In genomic region chr4:128831526-128832252, GRCh38 we compare ENCODE assay signal across 10 cellular contexts. TPM values are rescaled to one million over a fixed set of nuclear protein-coding genes. Genes with fewer than 3 reads are reported as not detected.
DNase-seq lines count a peak whose midpoint lies in the region; ATAC-seq, FAIRE-seq and TF ChIP-seq lines count a peak whose summit lies in the region.
"Had no signal": no experiment of that assay in that cellular context is flagged by ENCODE, and none has a peak within 500 bp of the region (broad histone marks: within the 10 kb centered on the region; RNA-seq: fewer than 3 reads in every experiment).

No MANE protein-coding gene starts in this region.

- intact Hi-C loops in activated CD8-positive, alpha-beta T cell treated with anti-CD3 and anti-CD28 coated beads for 36 hours (cut with micrococcal nuclease) = no loop called here
- intact Hi-C loops in K562 (cut with micrococcal nuclease) = no loop called here

- WGBS in K562 (ENCODE audit: insufficient coverage, low coverage, missing lambda C conversion rate) = 88% methylated on average over 9 of the region's 9 CpGs

- H3K79me2 ChIP-seq in K562 (ENCODE audit: control insufficient read depth, insufficient read depth, low read length) = peaks cover 83% of the 10 kb centered on the region

- TF ChIP-seq EP300 in K562 (IDR thresholded peaks at IDR 0.05; ENCODE audit: low read length) = no peak

- peaks cover 23% of the 10 kb centered on the region for H4K20me1 ChIP-seq in K562 (replicated peaks; ENCODE audit: control insufficient read depth, insufficient read depth, low read length)

- no peak overlapping the region for H3K9ac ChIP-seq in K562 (ENCODE audit: insufficient read depth in 1 of 2, low read depth in 2 of 2, low read length in 2 of 2)
- H3K9ac ChIP-seq: BLaER1 treated with 17β-estradiol and CSF1 and Interleukin-3, amounts not matched to agents 10 nM and 100 nM had no signal

- no peak overlapping the region for H3K4me2 ChIP-seq in K562 (ENCODE audit: insufficient read depth, low read length)

- H3K9me1 ChIP-seq in K562 (ENCODE audit: control insufficient read depth, insufficient read depth, low read length) = no peaks in the 10 kb centered on the region

- in situ Hi-C loops in K562 (cut with MboI) = no loop called here

- H3K27ac Mint-ChIP-seq in activated CD8-positive, alpha-beta T cell treated with anti-CD3 and anti-CD28 coated beads for 36 hours = peak overlapping the region; percentile 70
- H3K27ac Mint-ChIP-seq in activated CD8-positive, alpha-beta T cell treated with anti-CD3 and anti-CD28 coated beads, Interleukin-2, amount 10 ng/mL, durations not matched to agents 7 days and 5 days = no peak overlapping the region

- H3K36me3 ChIP-seq in K562 (ENCODE audit: control insufficient read depth, insufficient read depth, low read length) (peaks cover 64% of the 10 kb centered on the region), SJCRH30 (peaks cover 18% of the 10 kb centered on the region)
- H3K36me3 ChIP-seq: ovary had no signal

- no peak overlapping the region for H3K4me3 Mint-ChIP-seq in activated CD8-positive, alpha-beta T cell treated with anti-CD3 and anti-CD28 coated beads for 36 hours
- no peak overlapping the region for H3K4me3 Mint-ChIP-seq in activated CD8-positive, alpha-beta T cell treated with anti-CD3 and anti-CD28 coated beads, Interleukin-2, amount 10 ng/mL, durations not matched to agents 7 days and 5 days

- peaks cover 0 to 17% of the 10 kb centered on the region in 2 experiments; a peak in 2 of 5 replicates for H3K4me1 ChIP-seq in K562 (replicated peaks in 1 of 2; ENCODE audit: control insufficient read depth in 2 of 2, insufficient read depth in 2 of 2, low read length in 2 of 2)
- H3K4me1 ChIP-seq in SJCRH30 = peaks cover 3% of the 10 kb centered on the region; the same call in 1 of the 2 replicates

- peaks cover 48% of the 10 kb centered on the region for H3K36me3 Mint-ChIP-seq in activated CD8-positive, alpha-beta T cell treated with anti-CD3 and anti-CD28 coated beads for 36 hours (ENCODE audit: low read depth)
- peaks cover 40% of the 10 kb centered on the region for H3K36me3 Mint-ChIP-seq in activated CD8-positive, alpha-beta T cell treated with anti-CD3 and anti-CD28 coated beads, Interleukin-2, amount 10 ng/mL, durations not matched to agents 7 days and 5 days (ENCODE audit: low read depth)

- no TSS peak for BruUV-seq in K562 (replicated peaks; lab: Mats Ljungman, UMichigan)

- H3K27ac ChIP-seq in K562 (ENCODE audit: extremely low read depth, low read depth, low read length) (peak overlapping the region; percentile 19; the same call in 1 of the 3 replicates), SJCRH30 (no peak overlapping the region)

- H3K27me3 ChIP-seq in K562 (ENCODE audit: control insufficient read depth in 2 of 2, insufficient read depth in 2 of 2, low read length in 2 of 2) (no peaks in the 10 kb centered on the region), SJCRH30 (no peaks in the 10 kb centered on the region)
- H3K27me3 ChIP-seq: BLaER1 treated with 17β-estradiol and CSF1 and Interleukin-3, amounts not matched to agents 10 nM and 100 nM; ovary had no signal

- TF ChIP-seq POLR2A in K562 (conservative IDR thresholded peaks at IDR 0.05) = no peak

- ATAC-seq in activated CD8-positive, alpha-beta T cell treated with anti-CD3 and anti-CD28 coated beads for 36 hours = no peak
- ATAC-seq in activated CD8-positive, alpha-beta T cell treated with anti-CD3 and anti-CD28 coated beads, Interleukin-2, amount 10 ng/mL, durations not matched to agents 7 days and 5 days = no peak
- ATAC-seq in HG03558 (IDR thresholded peaks at IDR 0.05; ENCODE audit: extremely low read depth, unreplicated experiment) (peak; percentile 32), K562 (no peak), HG03025 (IDR thresholded peaks at IDR 0.05; ENCODE audit: low FRiP score, unreplicated experiment) (no peak)

- no peak overlapping the region for H2AFZ ChIP-seq in K562 (ENCODE audit: low read depth, low read length)

- FAIRE-seq in K562 (lab: Jason Lieb, UNC) = no peak

- H3K9me3 Mint-ChIP-seq in activated CD8-positive, alpha-beta T cell treated with anti-CD3 and anti-CD28 coated beads for 36 hours = no peaks in the 10 kb centered on the region
- no peaks in the 10 kb centered on the region for H3K9me3 Mint-ChIP-seq in activated CD8-positive, alpha-beta T cell treated with anti-CD3 and anti-CD28 coated beads, Interleukin-2, amount 10 ng/mL, durations not matched to agents 7 days and 5 days (ENCODE audit: insufficient read depth)

- no peaks in the 10 kb centered on the region for H3K27me3 Mint-ChIP-seq in activated CD8-positive, alpha-beta T cell treated with anti-CD3 and anti-CD28 coated beads for 36 hours
- H3K27me3 Mint-ChIP-seq in activated CD8-positive, alpha-beta T cell treated with anti-CD3 and anti-CD28 coated beads, Interleukin-2, amount 10 ng/mL, durations not matched to agents 7 days and 5 days (ENCODE audit: low read depth) = no peaks in the 10 kb centered on the region

- POLR2A ChIA-PET in activated CD8-positive, alpha-beta T cell treated with anti-CD3 and anti-CD28 coated beads for 36 hours (lab: Charles Lee) = interaction anchor here (1.2 kb wide), 1 partner anchor 20 kb away, joined by 3 read pairs; no protein-coding TSS in a partner anchor
- POLR2A ChIA-PET in activated CD8-positive, alpha-beta T cell treated with anti-CD3 and anti-CD28 coated beads, Interleukin-2, amount 10 ng/mL, durations not matched to agents 7 days and 5 days (lab: Charles Lee) = interaction anchor here (0.8 kb wide), 2 partner anchors 19 to 20 kb away, joined by 3 to 4 read pairs; no protein-coding TSS in a partner anchor
- POLR2A ChIA-PET in K562 (lab: Yijun Ruan, JAX) = interaction anchor here (2.0 to 2.6 kb wide), 2 partner anchors 12 to 18 kb away, joined by 9 to 14 read pairs; no protein-coding TSS in a partner anchor

- TF ChIP-seq RAD21 in K562 (CRISPR knock-in tag; conservative IDR thresholded peaks at IDR 0.05 in 1 of 2, IDR thresholded peaks at IDR 0.05 in 1 of 2) = no peak

- CTCF ChIA-PET in activated CD8-positive, alpha-beta T cell treated with anti-CD3 and anti-CD28 coated beads for 36 hours (lab: Charles Lee) = interaction anchor here (0.8 kb wide), 1 partner anchor 9 kb away, joined by 3 read pairs; no protein-coding TSS in a partner anchor
- CTCF ChIA-PET in activated CD8-positive, alpha-beta T cell treated with anti-CD3 and anti-CD28 coated beads, Interleukin-2, amount 10 ng/mL, durations not matched to agents 7 days and 5 days (lab: Charles Lee) = interaction anchor here (0.7 to 1.1 kb wide), 3 partner anchors 9 to 19 kb away, joined by 3 read pairs; no protein-coding TSS in a partner anchor
- CTCF ChIA-PET in K562 (lab: Yijun Ruan, JAX; ENCODE audit: low intra/inter-chr PET ratio) = no interaction called here

- H3K4me3 ChIP-seq in K562 = no peak overlapping the region
- H3K4me3 ChIP-seq in SJCRH30 = no peak overlapping the region
- H3K4me3 ChIP-seq: BLaER1 treated with 17β-estradiol and CSF1 and Interleukin-3, amounts not matched to agents 10 nM and 100 nM; ovary had no signal

- H3K9me3 ChIP-seq in K562 (replicated peaks; ENCODE audit: control insufficient read depth, insufficient read depth, low read depth, low read length) = no peaks in the 10 kb centered on the region
- no peaks in the 10 kb centered on the region for H3K9me3 ChIP-seq in SJCRH30 (replicated peaks)
- H3K9me3 ChIP-seq: ovary had no signal

- no peak for DNase-seq in activated CD8-positive, alpha-beta T cell treated with anti-CD3 and anti-CD28 coated beads for 36 hours
- DNase-seq in activated CD8-positive, alpha-beta T cell treated with anti-CD3 and anti-CD28 coated beads, Interleukin-2, amount 10 ng/mL, durations not matched to agents 7 days and 5 days = no peak
- no peak for DNase-seq in K562 (ENCODE audit: extremely low read depth in 1 of 4, low spot score in 3 of 4)
- DNase-seq in occipital lobe (lab: John Stamatoyannopoulos, UW) = peak; percentile 25
- no peak for DNase-seq in cortex of kidney (lab: John Stamatoyannopoulos, UW)
- DNase-seq in SJCRH30 = no peak

- H3K4me1 Mint-ChIP-seq in activated CD8-positive, alpha-beta T cell treated with anti-CD3 and anti-CD28 coated beads for 36 hours (ENCODE audit: low read depth) = peaks cover 56% of the 10 kb centered on the region
- peaks cover 16% of the 10 kb centered on the region for H3K4me1 Mint-ChIP-seq in activated CD8-positive, alpha-beta T cell treated with anti-CD3 and anti-CD28 coated beads, Interleukin-2, amount 10 ng/mL, durations not matched to agents 7 days and 5 days (ENCODE audit: low read depth)

- TF ChIP-seq CTCF in activated CD8-positive, alpha-beta T cell treated with anti-CD3 and anti-CD28 coated beads for 36 hours (IDR thresholded peaks at IDR 0.05) = no peak
- no peak for TF ChIP-seq CTCF in K562 (IDR thresholded peaks at IDR 0.05 in 2 of 3, conservative IDR thresholded peaks at IDR 0.05 in 1 of 3; ENCODE audit: insufficient read depth in 2 of 3, low read depth in 1 of 3, low read length in 3 of 3)

TF ChIP-seq in K562, 482 proteins besides CTCF, POLR2A, EP300 and RAD21 (continues in another document):
- TF ChIP-seq MEIS2 (IDR thresholded peaks at IDR 0.05; ENCODE audit: partially characterized antibody) (peak; percentile 19), C11orf30 (IDR thresholded peaks at IDR 0.05; ENCODE audit: low read depth) (no peak), GTF2A2 (tag; IDR thresholded peaks at IDR 0.05) (no peak)

RNA-seq across cellular contexts. Expression of gene JADE1, which starts 22.2 kb away (rescaled TPM):
- 10 to 100 TPM; 30.5 to 31.6 TPM for total RNA-seq in activated CD8-positive, alpha-beta T cell treated with anti-CD3 and anti-CD28 coated beads for 36 hours
- total RNA-seq in activated CD8-positive, alpha-beta T cell treated with anti-CD3 and anti-CD28 coated beads, Interleukin-2, amount 10 ng/mL, durations not matched to agents 7 days and 5 days = 10 to 100 TPM; 33.5 to 36.0 TPM
- total RNA-seq in K562 (2011; cell fraction: chromatin; rRNA removed; ENCODE audit: low replicate concordance) = 40.6 and 42.8 TPM in 2 replicates
- total RNA-seq in K562 (2011; cell fraction: nucleolus; rRNA removed) = 21.5 and 22.1 TPM in 2 replicates
- 31.1 and 35.1 TPM in 2 replicates for total RNA-seq in K562 (2011; cell fraction: nucleoplasm; rRNA removed)
- total RNA-seq in K562 (2014; rRNA removed) = 24.2 and 24.4 TPM in 2 replicates
- total RNA-seq in K562 (2014; rRNA removed; fragmentation: Illumina TruSeq; extraction: Trizol) = 29.8 and 32.3 TPM in 2 replicates
- 23.5 and 26.5 TPM in 2 replicates for total RNA-seq in K562 (2015; rRNA removed; fragmentation: Illumina TruSeq; extraction: Trizol)
- total RNA-seq in K562 (2021) = 37.3 and 37.9 TPM in 2 replicates
- polyA plus RNA-seq in K562 (2011; rRNA removed) = 14.4 and 16.6 TPM in 2 replicates
- 11.4 and 12.2 TPM in 2 replicates for polyA plus RNA-seq in K562 (2011; cell fraction: cytosol; rRNA removed)
- polyA plus RNA-seq in K562 (2011; cell fraction: nucleus; rRNA removed) = 21.5 and 25.9 TPM in 2 replicates
- polyA plus RNA-seq in K562 (2012) = 17.0 and 21.9 TPM in 2 replicates
- polyA plus RNA-seq in K562 (2014; fragmentation: Illumina TruSeq; extraction: Trizol) = 24.0 and 26.5 TPM in 2 replicates
- polyA plus RNA-seq in K562 (2014; fragmentation: Nextera tagmentation; extraction: Ambion mirVana) = 10 to 100 TPM in 1 of 2 experiments, 1 to 10 TPM in 1; 8.3 to 10.8 TPM
- 18.5 and 18.6 TPM in 2 replicates for polyA plus RNA-seq in K562 (2014; rRNA removed)
- 32.5 and 34.1 TPM in 2 replicates for polyA minus RNA-seq in K562 (2011; rRNA and poly(A)+ RNA removed)
- polyA minus RNA-seq in K562 (2011; cell fraction: cytosol; rRNA and poly(A)+ RNA removed) = 13.6 and 14.0 TPM in 2 replicates
- 21.7 and 22.4 TPM in 2 replicates for polyA minus RNA-seq in K562 (2011; cell fraction: nucleus; rRNA and poly(A)+ RNA removed)
- 44.3 TPM for total RNA-seq in occipital lobe
- total RNA-seq in SJCRH30 (2014; rRNA removed; shearing (Covaris generic)) = 23.2 and 27.5 TPM in 2 replicates
